8 cellular contexts compared by ENCODE assay signal in genomic region chr1:66283583-66284041, GRCh38.
DNase-seq lines count a peak whose midpoint lies in the region; ATAC-seq and TF ChIP-seq lines count a peak whose summit lies in the region.

No MANE protein-coding gene starts in this region.

- H3K27me3 ChIP-seq in SK-N-SH (ENCODE audit: insufficient read depth) (no peaks in the 10 kb centered on the region), upper lobe of left lung (no peaks in the 10 kb centered on the region)

- no peaks in the 10 kb centered on the region for H3F3A ChIP-seq in SK-N-SH (replicated peaks; ENCODE audit: insufficient read depth)

- TF ChIP-seq EP300 in SK-N-SH (IDR thresholded peaks at IDR 0.05; ENCODE audit: borderline replicate concordance in 1 of 2, low read depth in 1 of 2, low read length in 1 of 2) (no peak), upper lobe of left lung (IDR thresholded peaks at IDR 0.05) (no peak)

- CTCF ChIA-PET in activated CD8-positive, alpha-beta memory T cell treated with anti-CD3 and anti-CD28 coated beads, Interleukin-2, amount 10 ng/mL, durations not matched to agents 7 days and 5 days (lab: Charles Lee): interaction anchor here (1.4 to 4.4 kb wide), 6 partner anchors 11 to 162 kb away, joined by 3 to 41 read pairs (median 8); no protein-coding TSS in a partner anchor
- CTCF ChIA-PET in SK-N-SH (lab: Yijun Ruan, JAX): interaction anchor here (1.4 kb wide), 1 partner anchor 220 kb away, joined by 4 read pairs; no protein-coding TSS in a partner anchor

- no peak for TF ChIP-seq POLR2A in upper lobe of left lung (IDR thresholded peaks at IDR 0.05)

- peak overlapping the region; percentile 39 for H3K4me3 Mint-ChIP-seq in activated CD8-positive, alpha-beta memory T cell treated with anti-CD3 and anti-CD28 coated beads, Interleukin-2, amount 10 ng/mL, durations not matched to agents 7 days and 5 days
- peak overlapping the region; percentile 61 for H3K4me3 Mint-ChIP-seq in stimulated activated memory B cell treated with anti-CD40 and anti-IgM and Interleukin-4, amounts not matched to agents 10 μg/mL and 1 μg/mL and 100 μg/mL, for 72 hours
- no peak overlapping the region for H3K4me3 Mint-ChIP-seq in osteocyte (ENCODE audit: unreplicated experiment)

- POLR2A ChIA-PET in SK-N-SH (lab: Yijun Ruan, JAX): no interaction called here

- H3K27ac ChIP-seq in SK-N-SH (ENCODE audit: low read depth in 2 of 2, low read length in 1 of 2) (no peak overlapping the region), upper lobe of left lung (peak overlapping the region in 2 of 4 donors; percentile 47 to 69)

- peak; percentile 70 for DNase-seq in activated CD8-positive, alpha-beta memory T cell treated with anti-CD3 and anti-CD28 coated beads, Interleukin-2, amount 10 ng/mL, durations not matched to agents 7 days and 5 days
- no peak for DNase-seq in activated CD8-positive, alpha-beta memory T cell treated with anti-CD3 and anti-CD28 coated beads, Interleukin-2, amount 50 U/mL, for 4 hours
- no peak for DNase-seq in SK-N-SH
- DNase-seq in upper lobe of left lung: no peak
- no peak for DNase-seq in NAMALWA (ENCODE audit: low spot score)
- DNase-seq in osteocyte (ENCODE audit: extremely low spot score, unreplicated experiment): no peak

- no peaks in the 10 kb centered on the region for H4K20me1 ChIP-seq in SK-N-SH (ENCODE audit: insufficient read depth)

- WGBS in SK-N-SH (ENCODE audit: low lambda C conversion rate): 81% methylated on average over 3 of the region's 3 CpGs
- WGBS in upper lobe of left lung, 2 donors: 80 to 89% methylated on average over 3 of the region's 3 CpGs

- no peaks in the 10 kb centered on the region for H3K9me3 ChIP-seq in SK-N-SH
- no peaks in the 10 kb centered on the region for H3K9me3 ChIP-seq in upper lobe of left lung

- no peaks in the 10 kb centered on the region for H3K36me3 ChIP-seq in SK-N-SH (replicated peaks in 1 of 2; ENCODE audit: control insufficient read depth in 1 of 2, insufficient read depth in 2 of 2, low read length in 1 of 2)
- no peaks in the 10 kb centered on the region for H3K36me3 ChIP-seq in upper lobe of left lung

- H3K4me3 ChIP-seq in SK-N-SH (ENCODE audit: low read depth in 2 of 2, low read length in 1 of 2) (no peak overlapping the region), upper lobe of left lung (no peak overlapping the region)

- H3K79me2 ChIP-seq in SK-N-SH (ENCODE audit: insufficient read depth): no peaks in the 10 kb centered on the region

- H3K27me3 Mint-ChIP-seq in activated CD8-positive, alpha-beta memory T cell treated with anti-CD3 and anti-CD28 coated beads, Interleukin-2, amount 10 ng/mL, durations not matched to agents 7 days and 5 days: no peaks in the 10 kb centered on the region
- no peaks in the 10 kb centered on the region for H3K27me3 Mint-ChIP-seq in stimulated activated memory B cell treated with anti-CD40 and anti-IgM and Interleukin-4, amounts not matched to agents 10 μg/mL and 1 μg/mL and 100 μg/mL, for 72 hours
- no peaks in the 10 kb centered on the region for H3K27me3 Mint-ChIP-seq in osteocyte (ENCODE audit: unreplicated experiment)

- H3K4me2 ChIP-seq in SK-N-SH: no peak overlapping the region

- peaks cover 16% of the 10 kb centered on the region for H3K36me3 Mint-ChIP-seq in activated CD8-positive, alpha-beta memory T cell treated with anti-CD3 and anti-CD28 coated beads, Interleukin-2, amount 10 ng/mL, durations not matched to agents 7 days and 5 days
- no peaks in the 10 kb centered on the region for H3K36me3 Mint-ChIP-seq in stimulated activated memory B cell treated with anti-CD40 and anti-IgM and Interleukin-4, amounts not matched to agents 10 μg/mL and 1 μg/mL and 100 μg/mL, for 72 hours
- no peaks in the 10 kb centered on the region for H3K36me3 Mint-ChIP-seq in osteocyte (ENCODE audit: unreplicated experiment)

- no peak for TF ChIP-seq RAD21 in SK-N-SH (IDR thresholded peaks at IDR 0.05; ENCODE audit: low read length)

- H2AFZ ChIP-seq in SK-N-SH (ENCODE audit: low read depth): no peak overlapping the region

- peaks cover 93% of the 10 kb centered on the region for H3K4me1 Mint-ChIP-seq in activated CD8-positive, alpha-beta memory T cell treated with anti-CD3 and anti-CD28 coated beads, Interleukin-2, amount 10 ng/mL, durations not matched to agents 7 days and 5 days
- H3K4me1 Mint-ChIP-seq in stimulated activated memory B cell treated with anti-CD40 and anti-IgM and Interleukin-4, amounts not matched to agents 10 μg/mL and 1 μg/mL and 100 μg/mL, for 72 hours: peaks cover 68% of the 10 kb centered on the region
- peaks cover 41% of the 10 kb centered on the region for H3K4me1 Mint-ChIP-seq in osteocyte (ENCODE audit: unreplicated experiment)

- H3K4me1 ChIP-seq in SK-N-SH (ENCODE audit: control insufficient read depth in 1 of 2, insufficient read depth in 2 of 2, low read depth in 1 of 2, low read length in 1 of 2): peaks cover 6 to 11% of the 10 kb centered on the region in 2 experiments; a peak in 2 of 4 replicates
- peaks cover 7 to 33% (median 22%) of the 10 kb centered on the region in 4 donors for H3K4me1 ChIP-seq in upper lobe of left lung

- peak overlapping the region; percentile 86 for H3K27ac Mint-ChIP-seq in activated CD8-positive, alpha-beta memory T cell treated with anti-CD3 and anti-CD28 coated beads, Interleukin-2, amount 10 ng/mL, durations not matched to agents 7 days and 5 days
- H3K27ac Mint-ChIP-seq in stimulated activated memory B cell treated with anti-CD40 and anti-IgM and Interleukin-4, amounts not matched to agents 10 μg/mL and 1 μg/mL and 100 μg/mL, for 72 hours: peak overlapping the region; percentile 87
- no peak overlapping the region for H3K27ac Mint-ChIP-seq in osteocyte (ENCODE audit: unreplicated experiment)

- H3K9me3 Mint-ChIP-seq in activated CD8-positive, alpha-beta memory T cell treated with anti-CD3 and anti-CD28 coated beads, Interleukin-2, amount 10 ng/mL, durations not matched to agents 7 days and 5 days (ENCODE audit: low read depth): no peaks in the 10 kb centered on the region
- no peaks in the 10 kb centered on the region for H3K9me3 Mint-ChIP-seq in stimulated activated memory B cell treated with anti-CD40 and anti-IgM and Interleukin-4, amounts not matched to agents 10 μg/mL and 1 μg/mL and 100 μg/mL, for 72 hours
- H3K9me3 Mint-ChIP-seq in osteocyte (ENCODE audit: unreplicated experiment): peaks cover 3% of the 10 kb centered on the region

- no peaks in the 10 kb centered on the region for H3K9me2 ChIP-seq in SK-N-SH

- H3K9ac ChIP-seq in SK-N-SH: no peak overlapping the region

- TF ChIP-seq CTCF in SK-N-SH (IDR thresholded peaks at IDR 0.05) (no peak), upper lobe of left lung (IDR thresholded peaks at IDR 0.05) (no peak), osteocyte (IDR thresholded peaks at IDR 0.05) (no peak)

- peak; percentile 69 for ATAC-seq in activated CD8-positive, alpha-beta memory T cell treated with anti-CD3 and anti-CD28 coated beads, Interleukin-2, amount 10 ng/mL, durations not matched to agents 7 days and 5 days
- peak; percentile 52 for ATAC-seq in HG02870 (IDR thresholded peaks at IDR 0.05; ENCODE audit: unreplicated experiment)
- peak; percentile 77 for ATAC-seq in stimulated activated memory B cell treated with anti-CD40 and anti-IgM and Interleukin-4, amounts not matched to agents 10 μg/mL and 1 μg/mL and 100 μg/mL, for 72 hours
- ATAC-seq in upper lobe of left lung (ENCODE audit: low FRiP score in 2 of 2): no peak

TF ChIP-seq in SK-N-SH, 30 proteins besides CTCF, POLR2A, EP300 and RAD21:
- TF ChIP-seq TCF12 (IDR thresholded peaks at IDR 0.05): 0 out of 2 replicates have a peak, but pooled peaks have one; percentile 17
- TF ChIP-seq JUND (IDR thresholded peaks at IDR 0.05): 0 out of 2 replicates have a peak, but pooled peaks have one; percentile 26
- peak; percentile 14; the same call in 1 of the 2 replicates for TF ChIP-seq FOSL2 (IDR thresholded peaks at IDR 0.05; ENCODE audit: borderline replicate concordance, low read depth)
- no peak for TF ChIP-seq RCOR1 (IDR thresholded peaks at IDR 0.05; ENCODE audit: low read length)

Comparison
In these comparisons a context has a peak if more than half of its experiments do, and no peak if none do; other contexts are left out.
1. ATAC-seq: peak in activated CD8-positive, alpha-beta memory T cell treated with anti-CD3 and anti-CD28 coated beads, Interleukin-2, amount 10 ng/mL, durations not matched to agents 7 days and 5 days (single experiment), HG02870 (single experiment) and stimulated activated memory B cell treated with anti-CD40 and anti-IgM and Interleukin-4, amounts not matched to agents 10 μg/mL and 1 μg/mL and 100 μg/mL, for 72 hours (single experiment); none in upper lobe of left lung (0 of 2).